8 cellular contexts compared by ENCODE assay signal in the genomic region with DNA sequence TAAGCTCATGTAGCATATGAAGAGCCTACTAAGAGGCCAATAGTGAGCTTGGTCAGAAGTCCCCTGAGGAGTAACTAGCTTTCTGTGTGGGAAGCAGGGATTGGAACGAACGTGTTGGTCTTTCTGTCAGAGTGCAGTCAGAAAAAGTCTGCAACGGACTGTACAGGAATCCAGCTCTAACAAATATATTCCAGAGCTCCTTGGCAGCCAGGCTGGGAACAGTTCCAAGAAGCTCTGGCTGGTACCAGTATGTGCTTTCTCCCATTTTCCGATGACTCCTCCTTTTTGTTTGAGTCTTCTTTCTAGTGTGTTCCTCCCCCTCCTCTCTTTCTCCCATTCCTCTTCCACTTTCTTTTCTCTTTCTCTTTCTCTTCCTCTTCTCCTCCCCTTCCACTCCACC. TPM values are rescaled to one million over a fixed set of nuclear protein-coding genes. Genes with fewer than 3 reads are reported as not detected.
DNase-seq lines count a peak whose midpoint lies in the region; ATAC-seq and TF ChIP-seq lines count a peak whose summit lies in the region.
"Had no signal": no experiment of that assay in that cellular context is flagged by ENCODE, and none has a peak within 500 bp of the region (broad histone marks: within the 10 kb centered on the region; RNA-seq: fewer than 3 reads in every experiment).

No MANE protein-coding gene starts in this region.

- intact Hi-C loops in activated CD8-positive, alpha-beta T cell treated with anti-CD3 and anti-CD28 coated beads for 36 hours (cut with micrococcal nuclease): no loop called here

- POLR2A ChIA-PET in activated CD8-positive, alpha-beta T cell treated with anti-CD3 and anti-CD28 coated beads for 36 hours (lab: Charles Lee): no interaction called here

- peak in 1 of 2 donors; percentile 21 for TF ChIP-seq EP300 in tibial nerve (IDR thresholded peaks at IDR 0.05)

- TF ChIP-seq POLR2A in tibial nerve (IDR thresholded peaks at IDR 0.05): no peak

- no peaks in the 10 kb centered on the region for H3K27me3 Mint-ChIP-seq in activated CD8-positive, alpha-beta T cell treated with anti-CD3 and anti-CD28 coated beads for 36 hours
- H3K27me3 Mint-ChIP-seq in immature natural killer cell (ENCODE audit: low read depth in 3 of 3): peaks cover 0 to 3% (median 0%) of the 10 kb centered on the region in 3 donors

- no peaks in the 10 kb centered on the region for H3K9me3 Mint-ChIP-seq in activated CD8-positive, alpha-beta T cell treated with anti-CD3 and anti-CD28 coated beads for 36 hours
- no peaks in the 10 kb centered on the region for H3K9me3 Mint-ChIP-seq in immature natural killer cell

- H3K4me1 Mint-ChIP-seq in activated CD8-positive, alpha-beta T cell treated with anti-CD3 and anti-CD28 coated beads for 36 hours (ENCODE audit: low read depth): no peaks in the 10 kb centered on the region
- H3K4me1 Mint-ChIP-seq in immature natural killer cell: peaks cover 0 to 7% of the 10 kb centered on the region in 2 donors

- peaks cover 32% of the 10 kb centered on the region for H3K36me3 Mint-ChIP-seq in activated CD8-positive, alpha-beta T cell treated with anti-CD3 and anti-CD28 coated beads for 36 hours (ENCODE audit: low read depth)
- H3K36me3 Mint-ChIP-seq in immature natural killer cell: peaks cover 27 to 68% (median 55%) of the 10 kb centered on the region in 3 donors

- no peak overlapping the region for H3K4me3 Mint-ChIP-seq in activated CD8-positive, alpha-beta T cell treated with anti-CD3 and anti-CD28 coated beads for 36 hours
- no peak overlapping the region for H3K4me3 Mint-ChIP-seq in immature natural killer cell

- no peaks in the 10 kb centered on the region for H3K27me3 ChIP-seq in tibial nerve

- peak overlapping the region; percentile 0 to 75 (median 41) for H3K27ac ChIP-seq in tibial nerve

- no peak overlapping the region for H3K27ac Mint-ChIP-seq in activated CD8-positive, alpha-beta T cell treated with anti-CD3 and anti-CD28 coated beads for 36 hours
- no peak overlapping the region for H3K27ac Mint-ChIP-seq in immature natural killer cell

- H3K9me3 ChIP-seq in tibial nerve: no peaks in the 10 kb centered on the region

- TF ChIP-seq CTCF in fibroblast of villous mesenchyme (IDR thresholded peaks at IDR 0.05; ENCODE audit: insufficient read depth, low read depth, low read length): no peak
- TF ChIP-seq CTCF in tibial nerve (IDR thresholded peaks at IDR 0.05): no peak
- TF ChIP-seq CTCF in activated CD8-positive, alpha-beta T cell treated with anti-CD3 and anti-CD28 coated beads for 36 hours (IDR thresholded peaks at IDR 0.05): no peak

- no peak for ATAC-seq in GM21737 (IDR thresholded peaks at IDR 0.05; ENCODE audit: unreplicated experiment)
- ATAC-seq in activated CD8-positive, alpha-beta T cell treated with anti-CD3 and anti-CD28 coated beads for 36 hours: no peak

- no peak overlapping the region for H3K4me3 ChIP-seq in fibroblast of villous mesenchyme (ENCODE audit: low read depth, low read length)
- H3K4me3 ChIP-seq in tibial nerve: no peak overlapping the region

- 7 to 13% methylated on average over 4 of the region's 4 CpGs for WGBS in tibial nerve, 2 donors

- CTCF ChIA-PET in activated CD8-positive, alpha-beta T cell treated with anti-CD3 and anti-CD28 coated beads for 36 hours (lab: Charles Lee): interaction anchor here (1.3 to 2.1 kb wide), 2 partner anchors 9 to 12 kb away, joined by 5 to 13 read pairs; no protein-coding TSS in a partner anchor

- H3K4me1 ChIP-seq in tibial nerve: peaks cover 0 to 27% (median 4%) of the 10 kb centered on the region in 4 donors

- DNase-seq in amniotic epithelial cell (ENCODE audit: low read depth) (peak; percentile 97), fibroblast of villous mesenchyme (ENCODE audit: low read depth) (peak; percentile 64), nucleus accumbens (lab: John Stamatoyannopoulos, UW) (peak in 50 of 56 donors; percentile 8 to 84 (median 60)), tibial nerve (ENCODE audit: low spot score in 2 of 2) (peak; percentile 25 to 44), immature natural killer cell (no peak)
- no peak for DNase-seq in activated CD8-positive, alpha-beta T cell treated with anti-CD3 and anti-CD28 coated beads for 36 hours
- DNase-seq: RPMI8226 had no signal

- H3K36me3 ChIP-seq in tibial nerve: peaks cover 0 to 16% (median 5%) of the 10 kb centered on the region in 3 donors

RNA-seq across cellular contexts. Expression of a gene that starts 59.8 kb away (rescaled TPM):
- 29.6 and 33.7 TPM in 2 replicates for total RNA-seq in fibroblast of villous mesenchyme
- 10 to 100 TPM; 36.3 to 61.8 (median 36.7) TPM for total RNA-seq in tibial nerve
- 10 to 100 TPM; 23.6 to 27.2 TPM for total RNA-seq in activated CD8-positive, alpha-beta T cell treated with anti-CD3 and anti-CD28 coated beads for 36 hours
- polyA plus RNA-seq in immature natural killer cell: 10 to 100 TPM in 1 of 3 donors, 1 to 10 TPM in 1, not detected in 1; 6.9 to 10.4 TPM

Comparison
In these comparisons a context has a peak if more than half of its experiments do, and no peak if none do; other contexts are left out.
1. DNase-seq: peak in amniotic epithelial cell (single experiment), fibroblast of villous mesenchyme (single experiment), nucleus accumbens (50 of 56) and tibial nerve (2 of 2); none in activated CD8-positive, alpha-beta T cell treated with anti-CD3 and anti-CD28 coated beads for 36 hours (single experiment) and immature natural killer cell (0 of 3).